1 cellular context compared by ENCODE assay signal in genomic region chr10:80077869-80078447, GRCh38.
TF ChIP-seq lines count a peak whose summit lies in the region.

No MANE protein-coding gene starts in this region.

TF ChIP-seq in GM12878, 131 proteins besides CTCF, POLR2A, EP300 and RAD21:
- TF ChIP-seq MTA3 (IDR thresholded peaks at IDR 0.05; ENCODE audit: borderline replicate concordance, low read length) = 0 out of 2 replicates have a peak, but pooled peaks have one; percentile 27
- TF ChIP-seq FOXM1 (IDR thresholded peaks at IDR 0.05; ENCODE audit: low read depth, low read length) = no peak
- TF ChIP-seq, protein P1, sequence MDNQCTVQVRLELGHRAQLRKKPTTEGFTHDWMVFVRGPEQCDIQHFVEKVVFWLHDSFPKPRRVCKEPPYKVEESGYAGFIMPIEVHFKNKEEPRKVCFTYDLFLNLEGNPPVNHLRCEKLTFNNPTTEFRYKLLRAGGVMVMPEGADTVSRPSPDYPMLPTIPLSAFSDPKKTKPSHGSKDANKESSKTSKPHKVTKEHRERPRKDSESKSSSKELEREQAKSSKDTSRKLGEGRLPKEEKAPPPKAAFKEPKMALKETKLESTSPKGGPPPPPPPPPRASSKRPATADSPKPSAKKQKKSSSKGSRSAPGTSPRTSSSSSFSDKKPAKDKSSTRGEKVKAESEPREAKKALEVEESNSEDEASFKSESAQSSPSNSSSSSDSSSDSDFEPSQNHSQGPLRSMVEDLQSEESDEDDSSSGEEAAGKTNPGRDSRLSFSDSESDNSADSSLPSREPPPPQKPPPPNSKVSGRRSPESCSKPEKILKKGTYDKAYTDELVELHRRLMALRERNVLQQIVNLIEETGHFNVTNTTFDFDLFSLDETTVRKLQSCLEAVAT (IDR thresholded peaks at IDR 0.05) = 0 out of 2 replicates have a peak, but pooled peaks have one; percentile 13
- 0 out of 4 replicates have a peak, but pooled peaks of 1 of the 2 experiments have one; percentile 9 for TF ChIP-seq IKZF2 (IDR thresholded peaks at IDR 0.05)
- no peak for TF ChIP-seq SIX5 (IDR thresholded peaks at IDR 0.05; ENCODE audit: low read depth, low read length, severe bottlenecking)
- peak; percentile 81; the same call in 1 of the 2 replicates for TF ChIP-seq ZNF24 (IDR thresholded peaks at IDR 0.05)
TF ChIP-seq in GM12878: peak in this region for 4.
